ENCODE assay signal across 13 cellular contexts in the genomic region with DNA sequence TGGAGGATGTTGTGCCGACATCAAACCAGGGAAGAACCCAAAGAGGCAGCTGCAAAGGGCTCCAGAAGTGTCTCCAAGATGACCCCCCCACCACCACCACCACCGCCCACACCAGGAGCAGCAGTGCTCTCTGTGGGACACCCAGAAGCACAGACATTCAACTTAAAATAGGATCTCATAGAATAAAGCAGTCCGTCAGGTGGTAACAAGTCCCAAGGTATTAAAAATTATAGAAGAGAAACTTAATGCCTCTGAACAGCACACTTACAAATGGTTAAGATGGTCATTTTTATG.
DNase-seq lines count a peak whose midpoint lies in the region; ATAC-seq and TF ChIP-seq lines count a peak whose summit lies in the region.
"Had no signal": no experiment of that assay in that cellular context is flagged by ENCODE, and none has a peak within 500 bp of the region (broad histone marks: within the 10 kb centered on the region; RNA-seq: fewer than 3 reads in every experiment).

No MANE protein-coding gene starts in this region.

- DNase-seq in naive B cell (no peak), NCI-H146 (lab: John Stamatoyannopoulos, UW) (no peak), NCI-H146 treated with DMSO at 0.1 percent for 48 hours (lab: John Stamatoyannopoulos, UW; ENCODE audit: unreplicated experiment) (no peak)
- DNase-seq: cerebellar nuclear complex, left cardiac atrium had no signal

- H3K4me3 Mint-ChIP-seq in activated T-helper 17 cell treated with anti-CD3 and anti-CD28 coated beads, Interleukin-2, amount 50 U/mL, for 72 hours, result peak overlapping the region; percentile 30
- peak overlapping the region in 1 of 8 donors; percentile 69 for H3K4me3 Mint-ChIP-seq in naive B cell

- no peaks in the 10 kb centered on the region for H3K36me3 Mint-ChIP-seq in activated T-helper 17 cell treated with anti-CD3 and anti-CD28 coated beads, Interleukin-2, amount 50 U/mL, for 72 hours (ENCODE audit: low read depth)
- peaks cover 0 to 7% of the 10 kb centered on the region in 2 donors for H3K36me3 Mint-ChIP-seq in naive B cell

- no peak for TF ChIP-seq CTCF in 22Rv1 (IDR thresholded peaks at IDR 0.05)

- H3K9me3 Mint-ChIP-seq in activated T-helper 17 cell treated with anti-CD3 and anti-CD28 coated beads, Interleukin-2, amount 50 U/mL, for 72 hours, result peaks cover 11% of the 10 kb centered on the region
- H3K9me3 Mint-ChIP-seq in naive B cell, result peaks cover 3 to 19% (median 8%) of the 10 kb centered on the region in 7 donors

- ATAC-seq in GM19351 (IDR thresholded peaks at IDR 0.05; ENCODE audit: unreplicated experiment) (peak; percentile 4), naive B cell (ENCODE audit: low read depth in 2 of 2) (peak; percentile 19), HG02763 (IDR thresholded peaks at IDR 0.05; ENCODE audit: unreplicated experiment) (no peak), HG03571 (IDR thresholded peaks at IDR 0.05; ENCODE audit: unreplicated experiment) (no peak)
- ATAC-seq in activated T-helper 17 cell treated with anti-CD3 and anti-CD28 coated beads, Interleukin-2, amount 50 U/mL, for 72 hours (replicated peaks), result no peak
- ATAC-seq: activated naive CD4-positive, alpha-beta T cell treated with anti-CD3 and anti-CD28 coated beads, Interleukin-2, amount 50 U/mL, for 72 hours had no signal

- H3K27ac Mint-ChIP-seq in activated T-helper 17 cell treated with anti-CD3 and anti-CD28 coated beads, Interleukin-2, amount 50 U/mL, for 72 hours, result peak overlapping the region; percentile 68
- H3K27ac Mint-ChIP-seq in naive B cell, result no peak overlapping the region
- H3K27ac Mint-ChIP-seq: activated naive CD4-positive, alpha-beta T cell treated with anti-CD3 and anti-CD28 coated beads, Interleukin-2, amount 50 U/mL, for 72 hours had no signal

- peaks cover 31% of the 10 kb centered on the region for H3K4me1 Mint-ChIP-seq in activated T-helper 17 cell treated with anti-CD3 and anti-CD28 coated beads, Interleukin-2, amount 50 U/mL, for 72 hours
- peaks cover 23 to 36% (median 31%) of the 10 kb centered on the region in 3 donors for H3K4me1 Mint-ChIP-seq in naive B cell

- no peaks in the 10 kb centered on the region for H3K27me3 Mint-ChIP-seq in activated T-helper 17 cell treated with anti-CD3 and anti-CD28 coated beads, Interleukin-2, amount 50 U/mL, for 72 hours
- peaks cover 53 to 80% (median 57%) of the 10 kb centered on the region in 3 donors for H3K27me3 Mint-ChIP-seq in naive B cell

- peak overlapping the region; percentile 68 for H3K27ac ChIP-seq in 22Rv1
- H3K27ac ChIP-seq: SK-N-MC, thoracic aorta had no signal

Comparison
In these comparisons a context has a peak if more than half of its experiments do, and no peak if none do; other contexts are left out.
1. ATAC-seq: peak in GM19351 (single experiment) and naive B cell (2 of 2); none in activated T-helper 17 cell treated with anti-CD3 and anti-CD28 coated beads, Interleukin-2, amount 50 U/mL, for 72 hours (single experiment), HG02763 (single experiment) and HG03571 (single experiment).